Comparison of ENCODE assay signal across 19 cellular contexts in genomic region chr14:37195327-37195726, GRCh38. TPM values are rescaled to one million over a fixed set of nuclear protein-coding genes. Genes with fewer than 3 reads are reported as not detected.
A peak's percentile ranks its signal among the peaks of the same experiment; 100 is the strongest.
DNase-seq lines count a peak whose midpoint lies in the region; ATAC-seq and TF ChIP-seq lines count a peak whose summit lies in the region.
"Had no signal": no experiment of that assay in that cellular context is flagged by ENCODE, and none has a peak within 500 bp of the region (broad histone marks: within the 10 kb centered on the region; RNA-seq: fewer than 3 reads in every experiment).

No MANE protein-coding gene starts in this region.

- peak; percentile 62 for ATAC-seq in esophagus mucosa
- ATAC-seq in GM21825 (IDR thresholded peaks at IDR 0.05; ENCODE audit: unreplicated experiment): no peak
- ATAC-seq: activated CD8-positive, alpha-beta memory T cell treated with anti-CD3 and anti-CD28 coated beads, Interleukin-2, amount 10 ng/mL, durations not matched to agents 7 days and 5 days; psoas muscle had no signal

- peaks cover 8% of the 10 kb centered on the region for H3K27me3 Mint-ChIP-seq in progenitor cell of endocrine pancreas
- no peaks in the 10 kb centered on the region for H3K27me3 Mint-ChIP-seq in glutamatergic neuron (ENCODE audit: unreplicated experiment)

- no peak for TF ChIP-seq CTCF in progenitor cell of endocrine pancreas (IDR thresholded peaks at IDR 0.05; ENCODE audit: unreplicated experiment)
- no peak for TF ChIP-seq CTCF in glutamatergic neuron (IDR thresholded peaks at IDR 0.05; ENCODE audit: partially characterized antibody, unreplicated experiment)

- H3K9me3 Mint-ChIP-seq in progenitor cell of endocrine pancreas (ENCODE audit: low read depth) (no peaks in the 10 kb centered on the region), glutamatergic neuron (ENCODE audit: unreplicated experiment) (no peaks in the 10 kb centered on the region)

- DNase-seq in ELR (ENCODE audit: low read depth) (peak; percentile 88), NCI-H69 (lab: John Stamatoyannopoulos, UW) (peak; percentile 72), progenitor cell of endocrine pancreas (ENCODE audit: low spot score, unreplicated experiment) (no peak), glutamatergic neuron (no peak)
- DNase-seq in stimulated activated CD8-positive, alpha-beta memory T cell treated with anti-CD3 and anti-CD28 coated beads, Interleukin-4, amount 100 ng/mL, for 48 hours: no peak
- DNase-seq: activated CD8-positive, alpha-beta memory T cell treated with anti-CD3 and anti-CD28 coated beads, Interleukin-2, amount 10 ng/mL, durations not matched to agents 7 days and 5 days; C1 segment of cervical spinal cord; DMS 273 treated with DMSO at 0.1 percent for 48 hours; effector CD4-positive, alpha-beta T cell; midbrain; MV-4-11; NCI-H2029 treated with DMSO at 0.1 percent for 48 hours; psoas muscle; stimulated activated CD4-positive, alpha-beta T cell treated with anti-CD3 and anti-CD28 coated beads, Interleukin-12 subunit alpha, Interleukin-12 subunit beta, amount 100 ng/mL, for 4 hours; T1000 had no signal

- H3K4me3 Mint-ChIP-seq in progenitor cell of endocrine pancreas (ENCODE audit: low read depth): no peak overlapping the region
- no peak overlapping the region for H3K4me3 Mint-ChIP-seq in glutamatergic neuron (ENCODE audit: unreplicated experiment)
- H3K4me3 Mint-ChIP-seq: activated CD8-positive, alpha-beta memory T cell treated with anti-CD3 and anti-CD28 coated beads, Interleukin-2, amount 10 ng/mL, durations not matched to agents 7 days and 5 days had no signal

- H3K27ac Mint-ChIP-seq in progenitor cell of endocrine pancreas (peak overlapping the region; percentile 2), glutamatergic neuron (ENCODE audit: unreplicated experiment) (no peak overlapping the region)
- H3K27ac Mint-ChIP-seq: activated CD8-positive, alpha-beta memory T cell treated with anti-CD3 and anti-CD28 coated beads, Interleukin-2, amount 10 ng/mL, durations not matched to agents 7 days and 5 days; activated T-helper 2 cell treated with anti-CD3 and anti-CD28 coated beads, Interferon-gamma antibody, Interleukin-2, Interleukin-4, amounts not matched to agents 10 μg/mL and 5 μg/mL and 100 μg/mL, durations not matched to agents 14 hours and 24 hours and 36 hours had no signal

- H3K4me1 Mint-ChIP-seq in progenitor cell of endocrine pancreas (ENCODE audit: low read depth): peaks cover 10% of the 10 kb centered on the region
- H3K4me1 Mint-ChIP-seq in glutamatergic neuron (ENCODE audit: low read depth, unreplicated experiment): no peaks in the 10 kb centered on the region

- H3K36me3 Mint-ChIP-seq in progenitor cell of endocrine pancreas (ENCODE audit: insufficient read depth) (no peaks in the 10 kb centered on the region), glutamatergic neuron (ENCODE audit: unreplicated experiment) (no peaks in the 10 kb centered on the region)
- H3K36me3 Mint-ChIP-seq: activated CD8-positive, alpha-beta memory T cell treated with anti-CD3 and anti-CD28 coated beads, Interleukin-2, amount 10 ng/mL, durations not matched to agents 7 days and 5 days had no signal

RNA-seq across cellular contexts. Expression of gene MIPOL1, which starts 2.4 kb away (rescaled TPM):
- 3.4 TPM for total RNA-seq in esophagus mucosa
- 25.6 and 25.9 TPM in 2 replicates for total RNA-seq in progenitor cell of endocrine pancreas
- total RNA-seq in glutamatergic neuron (ENCODE audit: unreplicated experiment): 14.5 TPM
- total RNA-seq: activated CD8-positive, alpha-beta memory T cell treated with anti-CD3 and anti-CD28 coated beads, Interleukin-2, amount 10 ng/mL, durations not matched to agents 7 days and 5 days; activated T-helper 2 cell treated with anti-CD3 and anti-CD28 coated beads, Interferon-gamma antibody, Interleukin-2, Interleukin-4, amounts not matched to agents 10 μg/mL and 5 μg/mL and 100 μg/mL, durations not matched to agents 14 hours and 24 hours and 36 hours had no signal

RNA-seq across cellular contexts. Expression of gene SLC25A21, which starts 22.9 kb away (rescaled TPM):
- 0.80 TPM for total RNA-seq in esophagus mucosa
- total RNA-seq in progenitor cell of endocrine pancreas: 2.5 and 3.1 TPM in 2 replicates
- total RNA-seq in glutamatergic neuron (ENCODE audit: unreplicated experiment): 0.91 TPM
- total RNA-seq: activated CD8-positive, alpha-beta memory T cell treated with anti-CD3 and anti-CD28 coated beads, Interleukin-2, amount 10 ng/mL, durations not matched to agents 7 days and 5 days; activated T-helper 2 cell treated with anti-CD3 and anti-CD28 coated beads, Interferon-gamma antibody, Interleukin-2, Interleukin-4, amounts not matched to agents 10 μg/mL and 5 μg/mL and 100 μg/mL, durations not matched to agents 14 hours and 24 hours and 36 hours; H4 had no signal

Comparison
In these comparisons a context has a peak if more than half of its experiments do, and no peak if none do; other contexts are left out.
1. DNase-seq: peak in ELR (single experiment) and NCI-H69 (single experiment); none in progenitor cell of endocrine pancreas (single experiment), stimulated activated CD8-positive, alpha-beta memory T cell treated with anti-CD3 and anti-CD28 coated beads, Interleukin-4, amount 100 ng/mL, for 48 hours (single experiment) and glutamatergic neuron (single experiment).